Comparison of ENCODE assay signal across 1 cellular context in the genomic region with DNA sequence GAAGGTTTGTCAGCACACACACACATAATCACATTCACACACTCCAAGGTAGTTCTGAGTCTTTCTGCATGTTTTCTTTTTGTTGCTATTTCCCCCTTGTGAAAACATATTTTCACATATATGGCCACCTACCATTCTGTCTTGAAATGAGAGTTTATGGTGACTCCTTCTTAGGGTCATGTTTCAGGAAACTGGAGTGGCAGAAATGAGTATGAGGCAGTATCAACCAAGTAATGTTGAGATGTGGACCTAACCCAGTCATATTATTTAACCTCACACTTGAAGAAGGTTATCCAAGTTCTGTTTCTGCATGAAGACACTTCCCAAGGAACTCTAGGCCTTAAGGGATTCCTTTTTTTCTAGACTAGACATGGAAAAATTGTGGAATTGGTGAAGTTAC.
TF ChIP-seq lines count a peak whose summit lies in the region.

No MANE protein-coding gene starts in this region.

TF ChIP-seq in H1, 55 proteins besides CTCF, POLR2A, EP300 and RAD21:
- TF ChIP-seq BRCA1 (IDR thresholded peaks at IDR 0.05; ENCODE audit: low read depth, low read length): no peak
- no peak for TF ChIP-seq GABPA (IDR thresholded peaks at IDR 0.05; ENCODE audit: borderline replicate concordance, insufficient read depth, low read length)
- TF ChIP-seq KDM4A (IDR thresholded peaks at IDR 0.05; ENCODE audit: low read depth, low read length, severe bottlenecking): no peak
- TF ChIP-seq CEBPB (IDR thresholded peaks at IDR 0.05; ENCODE audit: low read depth, low read length): no peak
- TF ChIP-seq, protein P1, sequence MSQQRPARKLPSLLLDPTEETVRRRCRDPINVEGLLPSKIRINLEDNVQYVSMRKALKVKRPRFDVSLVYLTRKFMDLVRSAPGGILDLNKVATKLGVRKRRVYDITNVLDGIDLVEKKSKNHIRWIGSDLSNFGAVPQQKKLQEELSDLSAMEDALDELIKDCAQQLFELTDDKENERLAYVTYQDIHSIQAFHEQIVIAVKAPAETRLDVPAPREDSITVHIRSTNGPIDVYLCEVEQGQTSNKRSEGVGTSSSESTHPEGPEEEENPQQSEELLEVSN (IDR thresholded peaks at IDR 0.05): no peak
- no peak for TF ChIP-seq SP4 (IDR thresholded peaks at IDR 0.05; ENCODE audit: low read length)
- no peak for TF ChIP-seq NRF1 (IDR thresholded peaks at IDR 0.05; ENCODE audit: low read depth, low read length)
- TF ChIP-seq, protein P2, sequence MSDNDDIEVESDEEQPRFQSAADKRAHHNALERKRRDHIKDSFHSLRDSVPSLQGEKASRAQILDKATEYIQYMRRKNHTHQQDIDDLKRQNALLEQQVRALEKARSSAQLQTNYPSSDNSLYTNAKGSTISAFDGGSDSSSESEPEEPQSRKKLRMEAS (IDR thresholded peaks at IDR 0.05): no peak
- no peak for TF ChIP-seq POU5F1 (IDR thresholded peaks at IDR 0.05; ENCODE audit: low read depth, low read length)
- TF ChIP-seq FOSL1 (IDR thresholded peaks at IDR 0.05; ENCODE audit: insufficient read depth, low read depth, low read length): no peak
- no peak for TF ChIP-seq RBBP5 (IDR thresholded peaks at IDR 0.05; ENCODE audit: borderline replicate concordance, low read depth, low read length)
- TF ChIP-seq, protein P3, sequence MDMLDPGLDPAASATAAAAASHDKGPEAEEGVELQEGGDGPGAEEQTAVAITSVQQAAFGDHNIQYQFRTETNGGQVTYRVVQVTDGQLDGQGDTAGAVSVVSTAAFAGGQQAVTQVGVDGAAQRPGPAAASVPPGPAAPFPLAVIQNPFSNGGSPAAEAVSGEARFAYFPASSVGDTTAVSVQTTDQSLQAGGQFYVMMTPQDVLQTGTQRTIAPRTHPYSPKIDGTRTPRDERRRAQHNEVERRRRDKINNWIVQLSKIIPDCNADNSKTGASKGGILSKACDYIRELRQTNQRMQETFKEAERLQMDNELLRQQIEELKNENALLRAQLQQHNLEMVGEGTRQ (IDR thresholded peaks at IDR 0.05; ENCODE audit: low read length): no peak
- TF ChIP-seq TAF1 (IDR thresholded peaks at IDR 0.05; ENCODE audit: low read depth, low read length): no peak
- TF ChIP-seq CHD2 (IDR thresholded peaks at IDR 0.05; ENCODE audit: low read length): no peak
- no peak for TF ChIP-seq SAP30 (IDR thresholded peaks at IDR 0.05; ENCODE audit: insufficient read depth, insufficient replicate concordance, low read length)
- no peak for TF ChIP-seq RNF2 (IDR thresholded peaks at IDR 0.05; ENCODE audit: borderline replicate concordance, low read depth, low read length, missing control alignments, poor library complexity, severe bottlenecking)
- no peak for TF ChIP-seq CBX8 (IDR thresholded peaks at IDR 0.05; ENCODE audit: borderline replicate concordance, low read depth, low read length)
- no peak for TF ChIP-seq SP1 (IDR thresholded peaks at IDR 0.05; ENCODE audit: low read depth, low read length)
- TF ChIP-seq SIX5 (IDR thresholded peaks at IDR 0.05; ENCODE audit: low read depth, low read length): no peak
- TF ChIP-seq EGR1 (IDR thresholded peaks at IDR 0.05; ENCODE audit: borderline replicate concordance, low read depth, low read length): no peak
